32 cellular contexts compared by ENCODE assay signal in genomic region chr10:63696205-63696604, GRCh38.
"Had no signal": no experiment of that assay in that cellular context is flagged by ENCODE, and none has a peak within 500 bp of the region (broad histone marks: within the 10 kb centered on the region; RNA-seq: fewer than 3 reads in every experiment).

No MANE protein-coding gene starts in this region.

- H3K27me3 Mint-ChIP-seq: activated CD4-positive, alpha-beta memory T cell treated with anti-CD3 and anti-CD28 coated beads for 36 hours; activated CD4-positive, alpha-beta T cell treated with anti-CD3 and anti-CD28 coated beads, Interleukin-2, amount 10 ng/mL, durations not matched to agents 24 days and 14 days had no signal

- H3K27ac ChIP-seq: adrenal gland, body of pancreas, Peyer's patch, SJSA1 had no signal

- H3K27ac Mint-ChIP-seq: activated CD4-positive, alpha-beta memory T cell treated with anti-CD3 and anti-CD28 coated beads for 36 hours; activated CD4-positive, alpha-beta T cell treated with anti-CD3 and anti-CD28 coated beads, Interleukin-2, amount 10 ng/mL, durations not matched to agents 24 days and 14 days; activated naive CD4-positive, alpha-beta T cell treated with anti-CD3 and anti-CD28 coated beads for 36 hours; activated naive CD4-positive, alpha-beta T cell treated with anti-CD3 and anti-CD28 coated beads, Interleukin-2, amount 50 U/mL, for 72 hours; activated T-helper 1 cell treated with anti-CD3 and anti-CD28 coated beads, Interleukin-12 subunit alpha, Interleukin-12 subunit beta, Interleukin-2, Interleukin-4 antibody, amounts not matched to agents 30 ng/mL and 10 ng/mL and 1 ng/mL, durations not matched to agents 14 hours and 24 hours and 36 hours had no signal

- H3K9me3 ChIP-seq: adrenal gland, body of pancreas, Peyer's patch, SJSA1 had no signal

- DNase-seq: activated CD4-positive, alpha-beta memory T cell treated with anti-CD3 and anti-CD28 coated beads for 36 hours; activated CD4-positive, alpha-beta T cell treated with anti-CD3 and anti-CD28 coated beads, Interleukin-2, amount 10 ng/mL, durations not matched to agents 24 days and 14 days; activated CD8-positive, alpha-beta memory T cell treated with anti-CD3 and anti-CD28 coated beads, Interleukin-2, amount 50 U/mL, for 4 hours; activated gamma-delta T cell treated with Interleukin-2 at 50 U/mL for 16 hours; activated naive CD4-positive, alpha-beta T cell treated with anti-CD3 and anti-CD28 coated beads for 36 hours; activated T-cell treated with anti-CD3 and anti-CD28 coated beads for 4 hours; activated T-cell treated with anti-CD3 and anti-CD28 coated beads, Interleukin-2, amount 50 U/mL, for 4 hours; adrenal gland; body of pancreas; caudate nucleus; Karpas-422; NCI-H1105; NCI-H1417 treated with DMSO at 0.1 percent for 48 hours; NCI-H187 treated with DMSO at 0.1 percent for 48 hours; NCI-H2081; NCI-H2171 treated with DMSO at 0.1 percent for 48 hours; NCI-H2227 treated with DMSO at 0.1 percent for 48 hours; NCI-H446; NCI-H510A treated with DMSO at 0.1 percent for 48 hours; NCI-H526 treated with DMSO at 0.1 percent for 48 hours; NCI-H82; PC-3; Peyer's patch; RPMI8226; SHP77 treated with DMSO at 0.1 percent for 48 hours; SW 1271; T-helper 1 cell; T-helper 2 cell; T-helper 9 cell had no signal

- H3K36me3 Mint-ChIP-seq: activated CD4-positive, alpha-beta memory T cell treated with anti-CD3 and anti-CD28 coated beads for 36 hours had no signal

- H3K27me3 ChIP-seq: adrenal gland, body of pancreas, Peyer's patch, SJSA1 had no signal

- H3K4me3 Mint-ChIP-seq: activated CD4-positive, alpha-beta memory T cell treated with anti-CD3 and anti-CD28 coated beads for 36 hours; activated CD4-positive, alpha-beta T cell treated with anti-CD3 and anti-CD28 coated beads, Interleukin-2, amount 10 ng/mL, durations not matched to agents 24 days and 14 days; activated naive CD4-positive, alpha-beta T cell treated with anti-CD3 and anti-CD28 coated beads for 36 hours; activated T-cell treated with anti-CD3 and anti-CD28 coated beads, Interleukin-2, amount 50 U/mL, for 4 hours; activated T-helper 1 cell treated with anti-CD3 and anti-CD28 coated beads, Interleukin-12 subunit alpha, Interleukin-12 subunit beta, Interleukin-2, Interleukin-4 antibody, amounts not matched to agents 30 ng/mL and 10 ng/mL and 1 ng/mL, durations not matched to agents 14 hours and 24 hours and 36 hours had no signal

- H3K36me3 ChIP-seq: adrenal gland, Peyer's patch, SJSA1 had no signal

- H3K9me3 Mint-ChIP-seq: activated T-helper 1 cell treated with anti-CD3 and anti-CD28 coated beads, Interleukin-12 subunit alpha, Interleukin-12 subunit beta, Interleukin-2, Interleukin-4 antibody, amounts not matched to agents 30 ng/mL and 10 ng/mL and 1 ng/mL, durations not matched to agents 14 hours and 24 hours and 36 hours had no signal

- H3K4me3 ChIP-seq: adrenal gland, body of pancreas, Peyer's patch, SJSA1 had no signal

- ATAC-seq: activated naive CD4-positive, alpha-beta T cell treated with anti-CD3 and anti-CD28 coated beads, Interleukin-2, amount 50 U/mL, for 72 hours; activated T-cell treated with anti-CD3 and anti-CD28 coated beads, Interleukin-2, amount 50 U/mL, for 4 hours; body of pancreas; PC-3 had no signal
